In the genomic region with DNA sequence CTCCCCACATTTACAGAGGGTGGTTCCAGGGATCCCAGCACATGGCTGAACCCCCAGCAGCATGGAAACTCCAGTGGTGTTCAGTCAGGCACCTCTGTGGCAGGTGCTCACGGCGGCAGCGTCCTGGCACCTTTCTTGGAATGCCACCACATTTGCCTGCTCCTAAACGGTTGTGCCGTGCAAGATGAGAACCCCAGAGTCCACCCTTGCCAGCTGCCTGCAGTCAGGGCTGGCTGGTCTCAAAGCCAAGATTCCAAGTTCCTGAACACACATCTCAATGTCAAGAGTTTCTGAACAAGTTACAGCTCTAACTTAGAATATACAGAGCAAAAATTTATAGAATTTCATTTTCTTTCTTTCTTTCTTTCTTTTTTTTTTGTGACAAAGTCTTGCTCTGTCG, we compare ENCODE assay signal across 18 cellular contexts. TPM values are rescaled to one million over a fixed set of nuclear protein-coding genes. Genes with fewer than 3 reads are reported as not detected.
A peak's percentile ranks its signal among the peaks of the same experiment; 100 is the strongest.
DNase-seq lines count a peak whose midpoint lies in the region; ATAC-seq and TF ChIP-seq lines count a peak whose summit lies in the region.
"Had no signal": no experiment of that assay in that cellular context is flagged by ENCODE, and none has a peak within 500 bp of the region (broad histone marks: within the 10 kb centered on the region; RNA-seq: fewer than 3 reads in every experiment).

No MANE protein-coding gene starts in this region.

- H3K27ac ChIP-seq in osteoblast (ENCODE audit: low read depth, low read length) (no peak overlapping the region), sigmoid colon (no peak overlapping the region)
- H3K27ac ChIP-seq: BLaER1 had no signal

- H2AFZ ChIP-seq in osteoblast (ENCODE audit: low read length), result no peak overlapping the region

- H3K4me1 ChIP-seq in osteoblast (ENCODE audit: insufficient read depth, low read length) (peaks cover 11% of the 10 kb centered on the region), sigmoid colon (peaks cover 0 to 2% (median 0%) of the 10 kb centered on the region in 4 donors)

- peaks cover 14% of the 10 kb centered on the region for H4K20me1 ChIP-seq in osteoblast (ENCODE audit: insufficient read depth, low read length)

- H3K9me3 Mint-ChIP-seq in activated T-cell treated with anti-CD3 and anti-CD28 coated beads, Interleukin-2, amount 50 U/mL, for 24 hours, result no peaks in the 10 kb centered on the region
- no peaks in the 10 kb centered on the region for H3K9me3 Mint-ChIP-seq in activated naive CD8-positive, alpha-beta T cell treated with anti-CD3 and anti-CD28 coated beads for 36 hours
- H3K9me3 Mint-ChIP-seq: CD14-positive monocyte; CD4-positive, alpha-beta memory T cell had no signal

- H3K4me3 Mint-ChIP-seq in activated T-cell treated with anti-CD3 and anti-CD28 coated beads, Interleukin-2, amount 50 U/mL, for 24 hours, result no peak overlapping the region
- no peak overlapping the region for H3K4me3 Mint-ChIP-seq in activated naive CD8-positive, alpha-beta T cell treated with anti-CD3 and anti-CD28 coated beads for 36 hours
- H3K4me3 Mint-ChIP-seq: CD14-positive monocyte; CD4-positive, alpha-beta memory T cell had no signal

- H3K36me3 ChIP-seq in osteoblast (ENCODE audit: insufficient read depth, low read length) (peaks cover 26% of the 10 kb centered on the region), sigmoid colon (peaks cover 0 to 41% (median 16%) of the 10 kb centered on the region in 4 donors)

- H3K79me2 ChIP-seq in osteoblast (ENCODE audit: insufficient read depth, low read length), result peaks cover 21% of the 10 kb centered on the region

- H3K27ac Mint-ChIP-seq in activated T-cell treated with anti-CD3 and anti-CD28 coated beads, Interleukin-2, amount 50 U/mL, for 24 hours, result no peak overlapping the region
- no peak overlapping the region for H3K27ac Mint-ChIP-seq in activated naive CD8-positive, alpha-beta T cell treated with anti-CD3 and anti-CD28 coated beads for 36 hours
- H3K27ac Mint-ChIP-seq: CD4-positive, alpha-beta memory T cell had no signal

- DNase-seq in activated T-cell treated with anti-CD3 and anti-CD28 coated beads, Interleukin-2, amount 50 U/mL, for 24 hours, result peak; percentile 5
- DNase-seq in activated T-cell treated with anti-CD3 and anti-CD28 coated beads, Interleukin-2, amount 50 U/mL, for 1 hour, result no peak
- DNase-seq in osteoblast (ENCODE audit: insufficient read length, low spot score, missing footprints) (peak; percentile 35), sigmoid colon (peak; percentile 28), SHP77 treated with DMSO at 0.1 percent for 48 hours (lab: John Stamatoyannopoulos, UW) (no peak)
- no peak for DNase-seq in activated naive CD8-positive, alpha-beta T cell treated with anti-CD3 and anti-CD28 coated beads for 36 hours
- DNase-seq: 8988T; CD4-positive, alpha-beta memory T cell; DMS153; DMS79; GDM1; GOT3; H7 had no signal

- H3K27me3 Mint-ChIP-seq in activated T-cell treated with anti-CD3 and anti-CD28 coated beads, Interleukin-2, amount 50 U/mL, for 24 hours, result no peaks in the 10 kb centered on the region
- no peaks in the 10 kb centered on the region for H3K27me3 Mint-ChIP-seq in activated naive CD8-positive, alpha-beta T cell treated with anti-CD3 and anti-CD28 coated beads for 36 hours
- H3K27me3 Mint-ChIP-seq: CD4-positive, alpha-beta memory T cell had no signal

- TF ChIP-seq CTCF in osteoblast (IDR thresholded peaks at IDR 0.05; ENCODE audit: extremely low read depth, low read depth, low read length) (no peak), sigmoid colon (IDR thresholded peaks at IDR 0.05) (no peak)

- ATAC-seq in HG02678 (IDR thresholded peaks at IDR 0.05; ENCODE audit: unreplicated experiment), result no peak
- ATAC-seq: HCT116, HepG2 had no signal

- TF ChIP-seq EP300 in sigmoid colon (IDR thresholded peaks at IDR 0.05), result no peak

- H3K27me3 ChIP-seq in osteoblast (ENCODE audit: insufficient read depth, low read length) (no peaks in the 10 kb centered on the region), sigmoid colon (no peaks in the 10 kb centered on the region)
- H3K27me3 ChIP-seq: BLaER1 had no signal

- TF ChIP-seq POLR2A in sigmoid colon (IDR thresholded peaks at IDR 0.05), result no peak

- H3K4me2 ChIP-seq in osteoblast (ENCODE audit: insufficient read depth, low read length), result no peak overlapping the region
- H3K4me2 ChIP-seq: BLaER1 had no signal

- intact Hi-C loops in sigmoid colon (cut with DNase I), result no loop called here

- H3K4me1 Mint-ChIP-seq in activated T-cell treated with anti-CD3 and anti-CD28 coated beads, Interleukin-2, amount 50 U/mL, for 24 hours (ENCODE audit: low read depth), result no peaks in the 10 kb centered on the region
- H3K4me1 Mint-ChIP-seq in activated naive CD8-positive, alpha-beta T cell treated with anti-CD3 and anti-CD28 coated beads for 36 hours, result peaks cover 1% of the 10 kb centered on the region
- H3K4me1 Mint-ChIP-seq: CD14-positive monocyte had no signal

- 91% methylated on average over 6 of the region's 6 CpGs for WGBS in sigmoid colon, 2 donors

- peaks cover 60% of the 10 kb centered on the region for H3K36me3 Mint-ChIP-seq in activated T-cell treated with anti-CD3 and anti-CD28 coated beads, Interleukin-2, amount 50 U/mL, for 24 hours (ENCODE audit: low read depth)
- peaks cover 7% of the 10 kb centered on the region for H3K36me3 Mint-ChIP-seq in activated naive CD8-positive, alpha-beta T cell treated with anti-CD3 and anti-CD28 coated beads for 36 hours

- H3K4me3 ChIP-seq in osteoblast (ENCODE audit: insufficient read depth, low read length) (no peak overlapping the region), sigmoid colon (no peak overlapping the region)
- H3K4me3 ChIP-seq: BLaER1 had no signal

- H3K9me3 ChIP-seq in osteoblast (ENCODE audit: low read depth, low read length), result no peaks in the 10 kb centered on the region
- H3K9me3 ChIP-seq in sigmoid colon, result no peaks in the 10 kb centered on the region
- H3K9me3 ChIP-seq: BLaER1 had no signal

RNA-seq across cellular contexts. Expression of a gene that starts 38.7 kb away (rescaled TPM):
- total RNA-seq in osteoblast (6.2 and 7.4 TPM in 2 replicates), sigmoid colon (10 to 100 TPM in 1 of 4 donors, 1 to 10 TPM in 3; 6.8 to 13.7 (median 8.5) TPM)
- 10 to 100 TPM in 1 of 3 donors, 1 to 10 TPM in 2; 3.9 to 22.4 (median 4.8) TPM for polyA plus RNA-seq in sigmoid colon
- 10 to 100 TPM; 32.4 to 34.8 TPM for total RNA-seq in activated naive CD8-positive, alpha-beta T cell treated with anti-CD3 and anti-CD28 coated beads for 36 hours

RNA-seq across cellular contexts. Expression of a gene that starts 38.8 kb away (rescaled TPM):
- total RNA-seq in osteoblast, result 7.7 and 11.2 TPM in 2 replicates
- total RNA-seq in sigmoid colon, result 1 to 10 TPM; 5.4 to 9.4 (median 7.5) TPM
- 10 to 100 TPM; 11.4 to 34.9 (median 13.2) TPM for polyA plus RNA-seq in sigmoid colon
- 10 to 100 TPM; 54.2 to 59.2 TPM for total RNA-seq in activated naive CD8-positive, alpha-beta T cell treated with anti-CD3 and anti-CD28 coated beads for 36 hours

Comparison
In these comparisons a context has a peak if more than half of its experiments do, and no peak if none do; other contexts are left out.
1. DNase-seq: peak in activated T-cell treated with anti-CD3 and anti-CD28 coated beads, Interleukin-2, amount 50 U/mL, for 24 hours (single experiment), osteoblast (single experiment) and sigmoid colon (single experiment); none in activated T-cell treated with anti-CD3 and anti-CD28 coated beads, Interleukin-2, amount 50 U/mL, for 1 hour (single experiment), activated naive CD8-positive, alpha-beta T cell treated with anti-CD3 and anti-CD28 coated beads for 36 hours (single experiment) and SHP77 treated with DMSO at 0.1 percent for 48 hours (single experiment).